22 cellular contexts compared by ENCODE assay signal in the genomic region with DNA sequence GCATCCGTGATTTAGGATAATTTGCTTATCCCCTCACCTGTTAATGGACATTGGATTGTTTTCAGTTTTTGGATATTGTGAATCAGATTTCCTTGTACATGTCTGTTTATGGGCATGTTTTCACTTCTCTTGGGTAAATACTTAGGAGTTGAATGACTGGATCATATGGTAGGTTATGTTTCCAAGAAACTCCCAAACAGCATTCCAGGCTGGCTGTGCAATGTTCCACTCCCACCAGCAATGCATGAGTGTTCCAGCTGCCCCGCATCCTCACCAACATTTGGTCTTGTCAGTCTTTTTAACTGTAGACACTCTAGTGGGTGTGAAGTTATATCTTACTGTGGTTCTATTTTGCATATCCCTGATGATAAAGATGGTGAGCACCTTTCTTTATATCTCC. TPM values are rescaled to one million over a fixed set of nuclear protein-coding genes. Genes with fewer than 3 reads are reported as not detected.
DNase-seq lines count a peak whose midpoint lies in the region; ATAC-seq and TF ChIP-seq lines count a peak whose summit lies in the region.
"Had no signal": no experiment of that assay in that cellular context is flagged by ENCODE, and none has a peak within 500 bp of the region (broad histone marks: within the 10 kb centered on the region; RNA-seq: fewer than 3 reads in every experiment).

No MANE protein-coding gene starts in this region.

- H3K4me1 ChIP-seq in SJCRH30 (peaks cover 66% of the 10 kb centered on the region), psoas muscle (peaks cover 37% of the 10 kb centered on the region), Peyer's patch (peaks cover 0 to 10% (median 3%) of the 10 kb centered on the region in 4 donors)

- no peak for TF ChIP-seq POLR2A in Peyer's patch (IDR thresholded peaks at IDR 0.05)

- H3K36me3 ChIP-seq in SJCRH30 (no peaks in the 10 kb centered on the region), psoas muscle (ENCODE audit: insufficient read depth in 1 of 2, low read depth in 1 of 2) (no peaks in the 10 kb centered on the region), Peyer's patch (no peaks in the 10 kb centered on the region)
- H3K36me3 ChIP-seq: left ventricle myocardium inferior had no signal

- 33 to 52% (median 34%) methylated on average over 2 of the region's 2 CpGs for WGBS in psoas muscle, 3 donors

- H3K4me3 ChIP-seq in SJCRH30 = no peak overlapping the region
- H3K4me3 ChIP-seq in fibroblast of mammary gland (ENCODE audit: control insufficient read depth, low read depth, low read length) = no peak overlapping the region
- no peak overlapping the region for H3K4me3 ChIP-seq in psoas muscle
- no peak overlapping the region for H3K4me3 ChIP-seq in Peyer's patch
- H3K4me3 ChIP-seq: left ventricle myocardium inferior had no signal

- in situ Hi-C loops in GM13976 (cut with MboI; ENCODE audit: low sequenced_read_pairs, unreplicated experiment) = no loop called here

- TF ChIP-seq CTCF in fibroblast of mammary gland (conservative IDR thresholded peaks at IDR 0.05; ENCODE audit: control insufficient read depth, insufficient read depth, low read depth, low read length) = no peak
- TF ChIP-seq CTCF in psoas muscle (IDR thresholded peaks at IDR 0.05) = no peak
- no peak for TF ChIP-seq CTCF in Peyer's patch (IDR thresholded peaks at IDR 0.05)
- TF ChIP-seq CTCF in GM13976 (IDR thresholded peaks at IDR 0.05; ENCODE audit: borderline replicate concordance, control extremely low read depth, extremely low read depth, insufficient read depth, missing control alignments) = no peak

- H3K9me3 ChIP-seq in SJCRH30 (replicated peaks) (no peaks in the 10 kb centered on the region), psoas muscle (no peaks in the 10 kb centered on the region), Peyer's patch (no peaks in the 10 kb centered on the region)
- H3K9me3 ChIP-seq: left ventricle myocardium inferior had no signal

- peak; percentile 73 for DNase-seq in AG20443 (ENCODE audit: low spot score)
- peak; percentile 95 to 98 for DNase-seq in SJCRH30
- DNase-seq in fibroblast of mammary gland (ENCODE audit: low read depth) = peak; percentile 87
- no peak for DNase-seq in psoas muscle
- DNase-seq in Peyer's patch = no peak
- DNase-seq in GM13976 (ENCODE audit: low spot score) = no peak
- DNase-seq in NCI-H2196 treated with DMSO at 0.1 percent for 48 hours (lab: John Stamatoyannopoulos, UW; ENCODE audit: unreplicated experiment) = no peak
- DNase-seq: activated CD4-positive, alpha-beta T cell treated with anti-CD3 and anti-CD28 coated beads for 1 hour; activated naive CD8-positive, alpha-beta T cell treated with anti-CD3 and anti-CD28 coated beads for 36 hours; AML-193; DMS153; left ventricle myocardium inferior; NCI-H1930; NCI-H526 treated with DMSO at 0.1 percent for 48 hours; substantia nigra; T-helper 2 cell had no signal

- ATAC-seq in psoas muscle (peak; percentile 68 to 82 (median 80)), HG02938 (IDR thresholded peaks at IDR 0.05; ENCODE audit: unreplicated experiment) (no peak)

- intact Hi-C loops in psoas muscle (cut with DNase I) = no loop called here

- H3K27me3 ChIP-seq in SJCRH30 (no peaks in the 10 kb centered on the region), psoas muscle (ENCODE audit: insufficient read depth in 3 of 3, low read length in 2 of 3) (no peaks in the 10 kb centered on the region), Peyer's patch (no peaks in the 10 kb centered on the region)

- H3K27ac ChIP-seq in SJCRH30 = peak overlapping the region; percentile 90
- peak overlapping the region; percentile 74 for H3K27ac ChIP-seq in psoas muscle
- H3K27ac ChIP-seq in Peyer's patch = no peak overlapping the region
- H3K27ac ChIP-seq: epithelial cell of prostate, left ventricle myocardium inferior had no signal

RNA-seq across cellular contexts. Expression of a gene that starts 8.9 kb away (rescaled TPM):
- 53.3 and 61.5 TPM in 2 replicates for total RNA-seq in SJCRH30 (2014; rRNA removed; shearing (Covaris generic))
- total RNA-seq in psoas muscle (100 to 1,000 TPM in 1 of 4 donors, 10 to 100 TPM in 3; 91.9 to 108 (median 93.4) TPM), Peyer's patch (100 to 1,000 TPM; 114 to 182 (median 135) TPM)
- 10 to 100 TPM; 42.3 to 62.6 (median 50.4) TPM for polyA plus RNA-seq in psoas muscle

RNA-seq across cellular contexts. Expression of a gene that starts 27.9 kb away (rescaled TPM):
- total RNA-seq in SJCRH30 (2014; rRNA removed; shearing (Covaris generic)) = 3.4 and 3.6 TPM in 2 replicates
- total RNA-seq in psoas muscle = 1 to 10 TPM; 1.1 to 1.5 (median 1.2) TPM
- polyA plus RNA-seq in psoas muscle = 1 to 10 TPM in 1 of 3 donors, under 1 TPM in 2; 0.52 to 1.3 (median 0.80) TPM
- 100 to 1,000 TPM in 3 of 4 donors, 10 to 100 TPM in 1; 66.0 to 244 (median 219) TPM for total RNA-seq in Peyer's patch

RNA-seq across cellular contexts. Expression of a gene that starts 52.1 kb away (rescaled TPM):
- total RNA-seq in SJCRH30 (2014; rRNA removed; shearing (Covaris generic)) = not detected in 2 replicates
- total RNA-seq in psoas muscle = not detected
- not detected for polyA plus RNA-seq in psoas muscle
- total RNA-seq in Peyer's patch = not detected
- total RNA-seq: activated naive CD8-positive, alpha-beta T cell treated with anti-CD3 and anti-CD28 coated beads for 36 hours; cerebellum; HT-29; left ventricle myocardium inferior; M059J; posterior vena cava had no signal

Comparison
In these comparisons a context has a peak if more than half of its experiments do, and no peak if none do; other contexts are left out.
1. DNase-seq: peak in AG20443 (single experiment), SJCRH30 (2 of 2) and fibroblast of mammary gland (single experiment); none in psoas muscle (0 of 2), Peyer's patch (0 of 3), GM13976 (single experiment) and NCI-H2196 treated with DMSO at 0.1 percent for 48 hours (single experiment).
2. H3K27ac ChIP-seq: peak in SJCRH30 (single experiment) and psoas muscle (single experiment); none in Peyer's patch (0 of 4).
3. RNA of a gene that starts 27.9 kb away (total RNA-seq): 66.0 to 244 TPM in Peyer's patch; 3.4 to 3.6 TPM in SJCRH30 and 1.1 to 1.5 TPM in psoas muscle; every median in the first group is over 10 times any median in the second.